Comparison of ENCODE assay signal across 19 cellular contexts in genomic region chr22:45629469-45630089, GRCh38.
DNase-seq lines count a peak whose midpoint lies in the region; ATAC-seq and TF ChIP-seq lines count a peak whose summit lies in the region.
"Had no signal": no experiment of that assay in that cellular context is flagged by ENCODE, and none has a peak within 500 bp of the region (broad histone marks: within the 10 kb centered on the region; RNA-seq: fewer than 3 reads in every experiment).

No MANE protein-coding gene starts in this region.

- no peak for TF ChIP-seq CTCF in WERI-Rb-1 (IDR thresholded peaks at IDR 0.05; ENCODE audit: low read depth, low read length)
- TF ChIP-seq CTCF in nephron progenitor cell (IDR thresholded peaks at IDR 0.05), result no peak

- H3K27ac ChIP-seq in WERI-Rb-1, result peak overlapping the region; percentile 38
- H3K27ac ChIP-seq: 22Rv1, adrenal gland, heart left ventricle, HL-60 had no signal

- H3K4me3 ChIP-seq in WERI-Rb-1 (ENCODE audit: low read depth, low read length), result no peak overlapping the region
- H3K4me3 ChIP-seq: adrenal gland, heart left ventricle had no signal

- H3K27me3 Mint-ChIP-seq in nephron progenitor cell (ENCODE audit: low read depth, poor library complexity), result peaks cover 59% of the 10 kb centered on the region

- no peaks in the 10 kb centered on the region for H3K9me3 ChIP-seq in WERI-Rb-1 (ENCODE audit: severe bottlenecking)
- H3K9me3 ChIP-seq: adrenal gland, heart left ventricle had no signal

- H3K4me1 Mint-ChIP-seq in nephron progenitor cell, result peaks cover 55% of the 10 kb centered on the region
- H3K4me1 Mint-ChIP-seq: activated CD4-positive, alpha-beta T cell treated with anti-CD3 and anti-CD28 coated beads for 36 hours had no signal

- H3K27ac Mint-ChIP-seq in nephron progenitor cell, result no peak overlapping the region
- H3K27ac Mint-ChIP-seq: activated CD4-positive, alpha-beta T cell treated with anti-CD3 and anti-CD28 coated beads for 36 hours; HFFc6; stimulated activated naive CD8-positive, alpha-beta T cell treated with anti-CD3 and anti-CD28 coated beads, Interleukin-15, Interleukin-2, amounts not matched to agents 100 ng/mL and 50 ng/mL, for 24 hours had no signal

- no peak for ATAC-seq in GM18868 (IDR thresholded peaks at IDR 0.05; ENCODE audit: unreplicated experiment)
- ATAC-seq: activated CD4-positive, alpha-beta T cell treated with anti-CD3 and anti-CD28 coated beads for 36 hours; heart left ventricle had no signal

- H3K36me3 ChIP-seq in WERI-Rb-1, result no peaks in the 10 kb centered on the region
- H3K36me3 ChIP-seq: adrenal gland, heart left ventricle had no signal

- no peak overlapping the region for H3K4me3 Mint-ChIP-seq in nephron progenitor cell
- H3K4me3 Mint-ChIP-seq: activated CD4-positive, alpha-beta T cell treated with anti-CD3 and anti-CD28 coated beads for 36 hours; HFFc6; neural crest cell; stimulated activated naive CD8-positive, alpha-beta T cell treated with anti-CD3 and anti-CD28 coated beads, Interleukin-15, Interleukin-2, amounts not matched to agents 100 ng/mL and 50 ng/mL, for 24 hours had no signal

- H3K36me3 Mint-ChIP-seq in nephron progenitor cell (ENCODE audit: low read depth), result no peaks in the 10 kb centered on the region

- H3K9me3 Mint-ChIP-seq in nephron progenitor cell, result no peaks in the 10 kb centered on the region
- H3K9me3 Mint-ChIP-seq: HFFc6; neural crest cell; stimulated activated naive CD8-positive, alpha-beta T cell treated with anti-CD3 and anti-CD28 coated beads, Interleukin-15, Interleukin-2, amounts not matched to agents 100 ng/mL and 50 ng/mL, for 24 hours had no signal

- DNase-seq in DMS53 (lab: John Stamatoyannopoulos, UW) (peak; percentile 82), DMS53 treated with DMSO at 0.1 percent for 48 hours (lab: John Stamatoyannopoulos, UW; ENCODE audit: unreplicated experiment) (no peak), NCI-H187 treated with DMSO at 0.1 percent for 48 hours (lab: John Stamatoyannopoulos, UW) (peak; percentile 58), WERI-Rb-1 (peak; percentile 79), nephron progenitor cell (peak; percentile 30), activated gamma-delta T cell treated with Interleukin-2 at 50 U/mL for 16 hours (no peak), nucleus accumbens (lab: John Stamatoyannopoulos, UW) (no peak)
- DNase-seq: activated CD4-positive, alpha-beta T cell treated with anti-CD3 and anti-CD28 coated beads for 36 hours; adrenal gland; erythroblast; heart left ventricle; HFFc6; NCI-H446; RPMI8226 had no signal

- no peaks in the 10 kb centered on the region for H3K27me3 ChIP-seq in WERI-Rb-1 (ENCODE audit: insufficient read depth, low read depth, severe bottlenecking)
- H3K27me3 ChIP-seq: adrenal gland had no signal

Comparison
In these comparisons a context has a peak if more than half of its experiments do, and no peak if none do; other contexts are left out.
1. DNase-seq: peak in DMS53 (single experiment), NCI-H187 treated with DMSO at 0.1 percent for 48 hours (single experiment), WERI-Rb-1 (single experiment) and nephron progenitor cell (single experiment); none in DMS53 treated with DMSO at 0.1 percent for 48 hours (single experiment), activated gamma-delta T cell treated with Interleukin-2 at 50 U/mL for 16 hours (single experiment) and nucleus accumbens (0 of 56).